ENCODE assay signal across 19 cellular contexts in genomic region chr4:107682306-107682705, GRCh38. TPM values are rescaled to one million over a fixed set of nuclear protein-coding genes. Genes with fewer than 3 reads are reported as not detected.
DNase-seq lines count a peak whose midpoint lies in the region; ATAC-seq, FAIRE-seq and TF ChIP-seq lines count a peak whose summit lies in the region.
"Had no signal": no experiment of that assay in that cellular context is flagged by ENCODE, and none has a peak within 500 bp of the region (broad histone marks: within the 10 kb centered on the region; RNA-seq: fewer than 3 reads in every experiment).

No MANE protein-coding gene starts in this region.

- H3K4me3 ChIP-seq in LNCaP clone FGC (ENCODE audit: low read depth, low read length): peak overlapping the region; percentile 17
- H3K4me3 ChIP-seq in body of pancreas: no peak overlapping the region
- H3K4me3 ChIP-seq: BLaER1, GM23338 had no signal

- DNase-seq in GM12892 (ENCODE audit: insufficient read length): no peak
- no peak for DNase-seq in LNCaP clone FGC (ENCODE audit: low read depth)
- DNase-seq in body of pancreas: peak; percentile 65 to 80 (median 71)
- DNase-seq in germinal center (ENCODE audit: low spot score): no peak
- DNase-seq: Caco-2; CD4-positive, CD25-positive, alpha-beta regulatory T cell; CD8-positive, alpha-beta T cell; DMS153; DND-41; H9 had no signal

- H3K9me3 ChIP-seq in body of pancreas: no peaks in the 10 kb centered on the region
- H3K9me3 ChIP-seq: Caco-2 had no signal

- TF ChIP-seq CTCF in 22Rv1 (IDR thresholded peaks at IDR 0.05) (no peak), LNCaP clone FGC (IDR thresholded peaks at IDR 0.05; ENCODE audit: control insufficient read depth, extremely low read depth, insufficient read depth) (no peak), body of pancreas (IDR thresholded peaks at IDR 0.05) (no peak)

- peaks cover 0 to 2% of the 10 kb centered on the region in 2 donors for H3K36me3 ChIP-seq in body of pancreas (replicated peaks in 1 of 2; ENCODE audit: insufficient read depth in 1 of 2, low read depth in 2 of 2)

- 24 to 33% methylated on average over 3 of the region's 3 CpGs for WGBS in body of pancreas, 2 donors

- peak overlapping the region; percentile 88 for H3K27ac ChIP-seq in 22Rv1
- peak overlapping the region; percentile 60 to 89 (median 70) for H3K27ac ChIP-seq in body of pancreas
- H3K27ac ChIP-seq: BLaER1, C4-2B had no signal

- intact Hi-C loops in body of pancreas (cut with DNase I): loop anchor here (10.0 kb wide), 1 partner anchor 48 kb away; no protein-coding TSS in a partner anchor

- no peak for TF ChIP-seq POLR2A in GM12892 (IDR thresholded peaks at IDR 0.05; ENCODE audit: low read depth, low read length)
- TF ChIP-seq POLR2A in body of pancreas (IDR thresholded peaks at IDR 0.05): no peak
- TF ChIP-seq POLR2A in GM18505 (IDR thresholded peaks at IDR 0.05; ENCODE audit: borderline replicate concordance, extremely low read depth, insufficient read depth, insufficient read length): no peak

- H3K27me3 ChIP-seq in body of pancreas: no peaks in the 10 kb centered on the region
- H3K27me3 ChIP-seq: BLaER1 had no signal

- FAIRE-seq in GM12892 (lab: Jason Lieb, UNC): peak; percentile 53
- FAIRE-seq: G401.6 had no signal

- peaks cover 56% of the 10 kb centered on the region for H3K4me1 ChIP-seq in body of pancreas
- H3K4me1 ChIP-seq: BLaER1 had no signal

- ATAC-seq in body of pancreas: peak; percentile 84
- no peak for ATAC-seq in GM21529 (IDR thresholded peaks at IDR 0.05; ENCODE audit: unreplicated experiment)
- no peak for ATAC-seq in GM18505 (IDR thresholded peaks at IDR 0.05; ENCODE audit: unreplicated experiment)
- ATAC-seq in GM21619 (IDR thresholded peaks at IDR 0.05; ENCODE audit: unreplicated experiment): no peak
- ATAC-seq: CD8-positive, alpha-beta T cell; GM23338; HCT116 had no signal

RNA-seq across cellular contexts. Expression of gene PAPSS1, which starts 37.7 kb away (rescaled TPM):
- polyA plus RNA-seq in GM12892 (2012; ENCODE audit: missing spikeins): 35.2 TPM
- total RNA-seq in body of pancreas: 10 to 100 TPM; 15.8 to 42.3 TPM

Comparison
In these comparisons a context has a peak if more than half of its experiments do, and no peak if none do; other contexts are left out.
1. DNase-seq: peak in body of pancreas (4 of 4); none in GM12892 (single experiment), LNCaP clone FGC (single experiment) and germinal center (single experiment).